In genomic region chr22:44024288-44024908, GRCh38 we compare ENCODE assay signal across 8 cellular contexts. TPM values are rescaled to one million over a fixed set of nuclear protein-coding genes. Genes with fewer than 3 reads are reported as not detected.
A peak's percentile ranks its signal among the peaks of the same experiment; 100 is the strongest.
DNase-seq lines count a peak whose midpoint lies in the region; ATAC-seq and TF ChIP-seq lines count a peak whose summit lies in the region.

TSS of gene PARVB (plus strand) at chr22:44024302. CDS start at chr22:44024340, 38 bp downstream.

- H3K27me3 Mint-ChIP-seq in activated CD4-positive, alpha-beta T cell treated with anti-CD3 and anti-CD28 coated beads for 36 hours: peaks cover 9% of the 10 kb centered on the region

- no peaks in the 10 kb centered on the region for H3K9me3 Mint-ChIP-seq in activated CD4-positive, alpha-beta T cell treated with anti-CD3 and anti-CD28 coated beads for 36 hours (ENCODE audit: low read depth)

- H3K36me3 ChIP-seq in left lung: no peaks in the 10 kb centered on the region

- H3K36me3 Mint-ChIP-seq in activated CD4-positive, alpha-beta T cell treated with anti-CD3 and anti-CD28 coated beads for 36 hours (ENCODE audit: low read depth): peaks cover 2% of the 10 kb centered on the region

- H3K9me3 ChIP-seq in left lung: no peaks in the 10 kb centered on the region

- H3K4me1 Mint-ChIP-seq in activated CD4-positive, alpha-beta T cell treated with anti-CD3 and anti-CD28 coated beads for 36 hours: peaks cover 31% of the 10 kb centered on the region

- POLR2A ChIA-PET in activated CD4-positive, alpha-beta T cell treated with anti-CD3 and anti-CD28 coated beads for 36 hours (lab: Charles Lee): no interaction called here
- POLR2A ChIA-PET in RWPE1 (lab: Yijun Ruan, JAX; ENCODE audit: low non-redundant PET): no interaction called here

- H3K4me3 ChIP-seq in choroid plexus epithelial cell (ENCODE audit: low read depth, low read length) (peak within 1 kb of the TSS; percentile 66), left lung (peak within 1 kb of the TSS; percentile 43 to 53)

- CTCF ChIA-PET in activated CD4-positive, alpha-beta T cell treated with anti-CD3 and anti-CD28 coated beads for 36 hours (lab: Charles Lee): interaction anchor here (1.0 kb wide), 1 partner anchor 31 kb away, joined by 4 read pairs; no protein-coding TSS in a partner anchor
- CTCF ChIA-PET in RWPE1 (lab: Yijun Ruan, JAX): no interaction called here

- no peak for TF ChIP-seq CTCF in RWPE1 (conservative IDR thresholded peaks at IDR 0.05; ENCODE audit: low read depth)
- no peak for TF ChIP-seq CTCF in choroid plexus epithelial cell (conservative IDR thresholded peaks at IDR 0.05; ENCODE audit: low read depth, low read length)
- TF ChIP-seq CTCF in left lung (IDR thresholded peaks at IDR 0.05): no peak

- peak within 1 kb of the TSS; percentile 80 for H3K27ac Mint-ChIP-seq in activated CD4-positive, alpha-beta T cell treated with anti-CD3 and anti-CD28 coated beads for 36 hours

- H3K27ac ChIP-seq in RWPE1 (peak within 1 kb of the TSS; percentile 60), left lung (peak within 1 kb of the TSS; percentile 93 to 97)

- peaks cover 7 to 67% of the 10 kb centered on the region in 2 donors for H3K4me1 ChIP-seq in left lung

- peak; percentile 42 for DNase-seq in activated CD4-positive, alpha-beta T cell treated with anti-CD3 and anti-CD28 coated beads for 36 hours
- DNase-seq in activated CD4-positive, alpha-beta T cell treated with anti-CD3 and anti-CD28 coated beads, Interleukin-2, amount 50 U/mL, for 1 hour: no peak
- DNase-seq in RWPE1 (ENCODE audit: low spot score) (no peak), choroid plexus epithelial cell (ENCODE audit: low read depth) (no peak), left lung (peak; percentile 48 to 87), NCI-H526 treated with DMSO at 0.1 percent for 48 hours (lab: John Stamatoyannopoulos, UW) (no peak)
- peak; percentile 5 for DNase-seq in stimulated activated CD8-positive, alpha-beta memory T cell treated with anti-CD3 and anti-CD28 coated beads, Interleukin-4, amount 100 ng/mL, for 24 hours (ENCODE audit: low read depth)

- peak; percentile 16 for ATAC-seq in activated CD4-positive, alpha-beta T cell treated with anti-CD3 and anti-CD28 coated beads for 36 hours
- ATAC-seq in left lung: peak; percentile 19
- ATAC-seq in GM21528 (IDR thresholded peaks at IDR 0.05; ENCODE audit: low FRiP score, unreplicated experiment): no peak

- H3K27me3 ChIP-seq in left lung: peaks cover 0 to 24% of the 10 kb centered on the region in 2 donors

- intact Hi-C loops in activated CD4-positive, alpha-beta T cell treated with anti-CD3 and anti-CD28 coated beads for 36 hours (cut with DNase I, micrococcal nuclease): loop anchor here in 1 of 2 experiments (1.0 kb wide), 1 partner anchor 69 kb away; the partner anchor contains the start of gene SAMM50
- intact Hi-C loops in left lung (cut with DNase I): no loop called here

- peak within 1 kb of the TSS; percentile 81 for H3K4me3 Mint-ChIP-seq in activated CD4-positive, alpha-beta T cell treated with anti-CD3 and anti-CD28 coated beads for 36 hours

RNA-seq across cellular contexts. Expression of gene PARVB, which starts in this region (rescaled TPM):
- total RNA-seq in activated CD4-positive, alpha-beta T cell treated with anti-CD3 and anti-CD28 coated beads for 36 hours: 10 to 100 TPM; 42.7 to 45.9 TPM
- 10 to 100 TPM; 31.7 to 53.7 TPM for total RNA-seq in left lung

Comparison
In these comparisons a context has a peak if more than half of its experiments do, and no peak if none do; other contexts are left out.
1. DNase-seq: peak in activated CD4-positive, alpha-beta T cell treated with anti-CD3 and anti-CD28 coated beads for 36 hours (single experiment), left lung (2 of 2) and stimulated activated CD8-positive, alpha-beta memory T cell treated with anti-CD3 and anti-CD28 coated beads, Interleukin-4, amount 100 ng/mL, for 24 hours (single experiment); none in activated CD4-positive, alpha-beta T cell treated with anti-CD3 and anti-CD28 coated beads, Interleukin-2, amount 50 U/mL, for 1 hour (single experiment), RWPE1 (single experiment), choroid plexus epithelial cell (single experiment) and NCI-H526 treated with DMSO at 0.1 percent for 48 hours (single experiment).